3 cellular contexts compared by ENCODE assay signal in genomic region chr7:23832733-23833132, GRCh38.
DNase-seq lines count a peak whose midpoint lies in the region; ATAC-seq, FAIRE-seq and TF ChIP-seq lines count a peak whose summit lies in the region.
"Not testable (repeated sequence)": the region's sequence is repeated elsewhere in the genome, so short reads cannot be mapped to it uniquely, and the experiment has no call there.

No MANE protein-coding gene starts in this region.

- not testable (repeated sequence) for TF ChIP-seq EP300 in K562 (IDR thresholded peaks at IDR 0.05; ENCODE audit: low read length)

- H3K9me3 ChIP-seq in HEK293 (ENCODE audit: control insufficient read depth, insufficient read depth, low read depth, low read length); K562 (replicated peaks; ENCODE audit: control insufficient read depth, insufficient read depth, low read depth, low read length): not testable (repeated sequence)
- peaks cover 94% of the 10 kb centered on the region for H3K9me3 ChIP-seq in endodermal cell (ENCODE audit: control insufficient read depth, low read length)

- not testable (repeated sequence) for H3K4me1 Mint-ChIP-seq in endodermal cell

- not testable (repeated sequence) for H3K4me3 Mint-ChIP-seq in endodermal cell

- not testable (repeated sequence) for ATAC-seq in K562

- TF ChIP-seq POLR2A in K562 (conservative IDR thresholded peaks at IDR 0.05): not testable (repeated sequence)

- H3K4me2 ChIP-seq in K562 (ENCODE audit: insufficient read depth, low read length): not testable (repeated sequence)

- not testable (repeated sequence) for DNase-seq in K562 (ENCODE audit: extremely low read depth in 1 of 4, low spot score in 3 of 4); endodermal cell

- H3K27me3 Mint-ChIP-seq in endodermal cell (ENCODE audit: insufficient read depth): not testable (repeated sequence)

- POLR2A ChIA-PET in HEK293 (lab: Yijun Ruan, JAX); K562 (lab: Yijun Ruan, JAX): not testable (repeated sequence)

- not testable (repeated sequence) for H3K4me1 ChIP-seq in HEK293 (ENCODE audit: control insufficient read depth, insufficient read depth, low read length); K562 (replicated peaks in 1 of 2; ENCODE audit: control insufficient read depth in 2 of 2, insufficient read depth in 2 of 2, low read length in 2 of 2); endodermal cell (ENCODE audit: control insufficient read depth, insufficient read depth, low read length)

- not testable (repeated sequence) for H3K27me3 ChIP-seq in K562 (ENCODE audit: control insufficient read depth in 2 of 2, insufficient read depth in 2 of 2, low read length in 2 of 2); endodermal cell (ENCODE audit: control insufficient read depth, insufficient read depth, low read length, poor library complexity, severe bottlenecking)

- TF ChIP-seq CTCF in HEK293 (tag by site-specific recombination; IDR thresholded peaks at IDR 0.05); K562 (IDR thresholded peaks at IDR 0.05 in 2 of 3, conservative IDR thresholded peaks at IDR 0.05 in 1 of 3; ENCODE audit: insufficient read depth in 2 of 3, low read depth in 1 of 3, low read length in 3 of 3); endodermal cell (conservative IDR thresholded peaks at IDR 0.05): not testable (repeated sequence)

- WGBS in K562 (ENCODE audit: insufficient coverage, low coverage, missing lambda C conversion rate): 5% methylated on average over 4 of the region's 4 CpGs
- WGBS in endodermal cell (ENCODE audit: insufficient coverage in 1 of 2, insufficient read length in 1 of 2), 2 experiments: 84 to 96% methylated on average over 2 to 4 of the region's 4 CpGs

- not testable (repeated sequence) for H3K9me1 ChIP-seq in K562 (ENCODE audit: control insufficient read depth, insufficient read depth, low read length)

- not testable (repeated sequence) for H3K79me2 ChIP-seq in K562 (ENCODE audit: control insufficient read depth, insufficient read depth, low read length)

- not testable (repeated sequence) for H4K20me1 ChIP-seq in K562 (replicated peaks; ENCODE audit: control insufficient read depth, insufficient read depth, low read length)

- H3K9me3 Mint-ChIP-seq in endodermal cell: peaks cover 94% of the 10 kb centered on the region

- not testable (repeated sequence) for H2AFZ ChIP-seq in K562 (ENCODE audit: low read depth, low read length)

- H3K4me3 ChIP-seq in HEK293 (ENCODE audit: low read depth, low read length); K562: not testable (repeated sequence)
- peak overlapping the region; percentile 45 for H3K4me3 ChIP-seq in endodermal cell (ENCODE audit: low read length)

- peaks cover 32% of the 10 kb centered on the region for H3K36me3 Mint-ChIP-seq in endodermal cell (ENCODE audit: low read depth)

- not testable (repeated sequence) for H3K27ac Mint-ChIP-seq in endodermal cell

- H3K9ac ChIP-seq in K562 (ENCODE audit: insufficient read depth in 1 of 2, low read depth in 2 of 2, low read length in 2 of 2); endodermal cell (ENCODE audit: extremely low read depth, low read length, poor library complexity, severe bottlenecking): not testable (repeated sequence)

- in situ Hi-C loops in K562 (cut with MboI): not testable (repeated sequence)

- CTCF ChIA-PET in HEK293 (lab: Yijun Ruan, JAX); K562 (lab: Yijun Ruan, JAX; ENCODE audit: low intra/inter-chr PET ratio): not testable (repeated sequence)

- H3K36me3 ChIP-seq in HEK293 (ENCODE audit: control insufficient read depth in 2 of 2, insufficient read depth in 1 of 2, low read length in 2 of 2); K562 (ENCODE audit: control insufficient read depth, insufficient read depth, low read length); endodermal cell (ENCODE audit: control insufficient read depth, insufficient read depth, low read length): not testable (repeated sequence)

- not testable (repeated sequence) for TF ChIP-seq RAD21 in K562 (CRISPR knock-in tag; conservative IDR thresholded peaks at IDR 0.05 in 1 of 2, IDR thresholded peaks at IDR 0.05 in 1 of 2)

- FAIRE-seq in K562 (lab: Jason Lieb, UNC): not testable (repeated sequence)

- not testable (repeated sequence) for BruUV-seq in K562 (replicated peaks; lab: Mats Ljungman, UMichigan)

- not testable (repeated sequence) for H3K27ac ChIP-seq in HEK293 (ENCODE audit: extremely low read depth, low read depth, low read length); K562 (ENCODE audit: extremely low read depth, low read depth, low read length); endodermal cell (ENCODE audit: low read depth, low read length)

- intact Hi-C loops in K562 (cut with micrococcal nuclease): not testable (repeated sequence)

TF ChIP-seq in HEK293, 187 proteins besides CTCF, POLR2A, EP300 and RAD21:
- peak; percentile 71 for TF ChIP-seq ZNF707 (tag by site-specific recombination; IDR thresholded peaks at IDR 0.05)

TF ChIP-seq in K562, 482 proteins besides CTCF, POLR2A, EP300 and RAD21:
- peak; percentile 81 for TF ChIP-seq ZNF707 (CRISPR knock-in tag; conservative IDR thresholded peaks at IDR 0.05)
